In genomic region chr10:112650588-112651030, GRCh38 we compare ENCODE assay signal across 31 cellular contexts.
DNase-seq lines count a peak whose midpoint lies in the region; ATAC-seq, FAIRE-seq and TF ChIP-seq lines count a peak whose summit lies in the region.
"Had no signal": no experiment of that assay in that cellular context is flagged by ENCODE, and none has a peak within 500 bp of the region (broad histone marks: within the 10 kb centered on the region; RNA-seq: fewer than 3 reads in every experiment).

No MANE protein-coding gene starts in this region.

- ATAC-seq in GM21381 (IDR thresholded peaks at IDR 0.05; ENCODE audit: unreplicated experiment), result no peak
- ATAC-seq in activated CD8-positive, alpha-beta memory T cell treated with anti-CD3 and anti-CD28 coated beads, Interleukin-2, amount 10 ng/mL, durations not matched to agents 7 days and 5 days, result no peak
- ATAC-seq: activated T-cell treated with anti-CD3 and anti-CD28 coated beads, Interleukin-2, amount 50 U/mL, for 72 hours; heart left ventricle; left colon; stimulated activated naive CD8-positive, alpha-beta T cell treated with anti-CD3 and anti-CD28 coated beads, Interleukin-15, Interleukin-2, amounts not matched to agents 100 U/mL and 50 U/mL, for 24 hours had no signal

- no peaks in the 10 kb centered on the region for H4K20me1 ChIP-seq in astrocyte (ENCODE audit: insufficient read depth, low read length)

- DNase-seq in MCF 10A (ENCODE audit: unreplicated experiment) (peak; percentile 43), breast epithelium (ENCODE audit: low spot score in 2 of 2) (no peak), astrocyte (ENCODE audit: low read depth) (peak; percentile 21), fibroblast of pulmonary artery (ENCODE audit: low read depth) (peak; percentile 66), Kasumi-1 (lab: John Stamatoyannopoulos, UW) (no peak), Caco-2 (no peak)
- no peak for DNase-seq in activated CD8-positive, alpha-beta memory T cell treated with anti-CD3 and anti-CD28 coated beads, Interleukin-2, amount 10 ng/mL, durations not matched to agents 7 days and 5 days
- DNase-seq: activated CD4-positive, alpha-beta T cell treated with anti-CD3 and anti-CD28 coated beads for 1 hour; activated CD8-positive, alpha-beta memory T cell treated with anti-CD3 and anti-CD28 coated beads for 24 hours; activated naive CD4-positive, alpha-beta T cell treated with anti-CD3 and anti-CD28 coated beads for 36 hours; activated T-cell treated with anti-CD3 and anti-CD28 coated beads, Interleukin-2, amount 50 U/mL, for 72 hours; AML-193; amygdala; CD8-positive, alpha-beta memory T cell; DMS79 treated with DMSO at 0.1 percent for 48 hours; esophagus squamous epithelium; heart left ventricle; left colon; mesendoderm; MM.1S; NCI-H1436 treated with DMSO at 0.1 percent for 48 hours; NCI-H526 treated with DMSO at 0.1 percent for 48 hours; occipital lobe; Right ventricle myocardium superior; stimulated activated CD4-positive, alpha-beta T cell treated with anti-CD3 and anti-CD28 coated beads, Interleukin-4, amount 100 ng/mL, for 4 hours; stimulated activated naive CD8-positive, alpha-beta T cell treated with anti-CD3 and anti-CD28 coated beads, Interleukin-15, Interleukin-2, amounts not matched to agents 100 U/mL and 50 U/mL, for 24 hours; thyroid gland had no signal

- BruUV-seq in MCF 10A (replicated peaks; lab: Mats Ljungman, UMichigan) (no TSS peak), Caco-2 (replicated peaks; lab: Mats Ljungman, UMichigan) (no TSS peak)

- CTCF ChIA-PET in MCF 10A (lab: Yijun Ruan, JAX), result interaction anchor here (0.6 to 0.8 kb wide), 2 partner anchors 68 to 1454 kb away, joined by 3 to 4 read pairs; no protein-coding TSS in a partner anchor
- CTCF ChIA-PET in Caco-2 (lab: Charles Lee), result no interaction called here
- CTCF ChIA-PET in activated CD8-positive, alpha-beta memory T cell treated with anti-CD3 and anti-CD28 coated beads, Interleukin-2, amount 10 ng/mL, durations not matched to agents 7 days and 5 days (lab: Charles Lee), result no interaction called here

- H3K4me1 ChIP-seq in breast epithelium (no peaks in the 10 kb centered on the region), astrocyte (ENCODE audit: insufficient read depth, low read length) (peaks cover 6% of the 10 kb centered on the region), Caco-2 (no peaks in the 10 kb centered on the region)
- H3K4me1 ChIP-seq: esophagus squamous epithelium, heart left ventricle, thyroid gland had no signal

- no peak overlapping the region for H3K4me2 ChIP-seq in astrocyte (ENCODE audit: low read length)

- intact Hi-C loops in MCF 10A (cut with micrococcal nuclease), result no loop called here
- intact Hi-C loops in breast epithelium (cut with DNase I; ENCODE audit: low total_unique reads), result no loop called here
- intact Hi-C loops in Caco-2 (cut with micrococcal nuclease; ENCODE audit: unreplicated experiment), result no loop called here

- peak; percentile 63 for FAIRE-seq in astrocyte (lab: Jason Lieb, UNC)
- FAIRE-seq: H1 had no signal

- TF ChIP-seq CTCF in MCF 10A (IDR thresholded peaks at IDR 0.05; ENCODE audit: unreplicated experiment) (no peak), breast epithelium (IDR thresholded peaks at IDR 0.05) (no peak), astrocyte (IDR thresholded peaks at IDR 0.05; ENCODE audit: insufficient read depth, low read depth, low read length) (no peak), fibroblast of pulmonary artery (IDR thresholded peaks at IDR 0.05; ENCODE audit: low read length, missing control alignments) (no peak), Caco-2 (IDR thresholded peaks at IDR 0.05; ENCODE audit: insufficient read depth in 1 of 2, low read depth in 1 of 2, low read length in 1 of 2, severe bottlenecking in 1 of 2, unreplicated experiment in 1 of 2) (no peak)

- no peak overlapping the region for H2AFZ ChIP-seq in astrocyte (ENCODE audit: low read depth, low read length)

- POLR2A ChIA-PET in MCF 10A (lab: Yijun Ruan, JAX), result interaction anchor here (0.8 to 1.4 kb wide), 3 partner anchors 8 to 120 kb away, joined by 3 to 4 read pairs (median 4); no protein-coding TSS in a partner anchor
- POLR2A ChIA-PET in Caco-2 (lab: Charles Lee), result no interaction called here

- H3K4me3 Mint-ChIP-seq in MCF 10A (ENCODE audit: unreplicated experiment) (no peak overlapping the region), astrocyte (ENCODE audit: unreplicated experiment) (no peak overlapping the region), Caco-2 (ENCODE audit: unreplicated experiment) (no peak overlapping the region)
- H3K4me3 Mint-ChIP-seq in activated CD8-positive, alpha-beta memory T cell treated with anti-CD3 and anti-CD28 coated beads, Interleukin-2, amount 10 ng/mL, durations not matched to agents 7 days and 5 days, result no peak overlapping the region
- H3K4me3 Mint-ChIP-seq: activated naive CD4-positive, alpha-beta T cell treated with anti-CD3 and anti-CD28 coated beads for 36 hours; activated T-cell treated with anti-CD3 and anti-CD28 coated beads, Interleukin-2, amount 50 U/mL, for 72 hours; CD8-positive, alpha-beta memory T cell; central memory CD8-positive, alpha-beta T cell had no signal

- H3K9me3 ChIP-seq in breast epithelium (no peaks in the 10 kb centered on the region), astrocyte (ENCODE audit: insufficient read depth, low read depth, low read length) (no peaks in the 10 kb centered on the region), Caco-2 (no peaks in the 10 kb centered on the region)
- H3K9me3 ChIP-seq: esophagus squamous epithelium, heart left ventricle, thyroid gland had no signal

- H3K9me3 Mint-ChIP-seq in MCF 10A (ENCODE audit: unreplicated experiment) (no peaks in the 10 kb centered on the region), astrocyte (ENCODE audit: unreplicated experiment) (no peaks in the 10 kb centered on the region), Caco-2 (ENCODE audit: unreplicated experiment) (no peaks in the 10 kb centered on the region)
- no peaks in the 10 kb centered on the region for H3K9me3 Mint-ChIP-seq in activated CD8-positive, alpha-beta memory T cell treated with anti-CD3 and anti-CD28 coated beads, Interleukin-2, amount 10 ng/mL, durations not matched to agents 7 days and 5 days (ENCODE audit: low read depth)
- H3K9me3 Mint-ChIP-seq: activated naive CD4-positive, alpha-beta T cell treated with anti-CD3 and anti-CD28 coated beads for 36 hours; activated T-cell treated with anti-CD3 and anti-CD28 coated beads, Interleukin-2, amount 50 U/mL, for 72 hours; CD8-positive, alpha-beta memory T cell; central memory CD8-positive, alpha-beta T cell had no signal

- H3K27ac ChIP-seq in breast epithelium (no peak overlapping the region), astrocyte (ENCODE audit: low read depth, low read length) (no peak overlapping the region)
- H3K27ac ChIP-seq: 22Rv1, esophagus squamous epithelium, heart left ventricle, thyroid gland had no signal

- no peaks in the 10 kb centered on the region for H3K4me1 Mint-ChIP-seq in MCF 10A (ENCODE audit: insufficient read depth, unreplicated experiment)
- no peaks in the 10 kb centered on the region for H3K4me1 Mint-ChIP-seq in astrocyte (ENCODE audit: low read depth, unreplicated experiment)
- no peaks in the 10 kb centered on the region for H3K4me1 Mint-ChIP-seq in Caco-2 (ENCODE audit: low read depth, unreplicated experiment)
- no peaks in the 10 kb centered on the region for H3K4me1 Mint-ChIP-seq in activated CD8-positive, alpha-beta memory T cell treated with anti-CD3 and anti-CD28 coated beads, Interleukin-2, amount 10 ng/mL, durations not matched to agents 7 days and 5 days
- H3K4me1 Mint-ChIP-seq: CD8-positive, alpha-beta memory T cell; central memory CD8-positive, alpha-beta T cell had no signal

- H3K27ac Mint-ChIP-seq in MCF 10A (ENCODE audit: low read depth, unreplicated experiment), result no peak overlapping the region
- no peak overlapping the region for H3K27ac Mint-ChIP-seq in astrocyte (ENCODE audit: unreplicated experiment)
- H3K27ac Mint-ChIP-seq in Caco-2 (ENCODE audit: unreplicated experiment), result no peak overlapping the region
- no peak overlapping the region for H3K27ac Mint-ChIP-seq in activated CD8-positive, alpha-beta memory T cell treated with anti-CD3 and anti-CD28 coated beads, Interleukin-2, amount 10 ng/mL, durations not matched to agents 7 days and 5 days
- H3K27ac Mint-ChIP-seq: activated naive CD4-positive, alpha-beta T cell treated with anti-CD3 and anti-CD28 coated beads for 36 hours; activated T-cell treated with anti-CD3 and anti-CD28 coated beads, Interleukin-2, amount 50 U/mL, for 72 hours; CD8-positive, alpha-beta memory T cell had no signal

- H3K9ac ChIP-seq in astrocyte (ENCODE audit: low read length), result no peak overlapping the region

- no peaks in the 10 kb centered on the region for H3K79me2 ChIP-seq in astrocyte (ENCODE audit: insufficient read depth, low read length)

- H3K4me3 ChIP-seq in breast epithelium (no peak overlapping the region), astrocyte (ENCODE audit: insufficient read depth, low read depth, low read length) (no peak overlapping the region), fibroblast of pulmonary artery (replicated peaks; ENCODE audit: low read depth, low read length) (no peak overlapping the region), Caco-2 (ENCODE audit: low read depth, low read length) (no peak overlapping the region)
- H3K4me3 ChIP-seq: esophagus squamous epithelium, heart left ventricle, thyroid gland had no signal

- H3K36me3 ChIP-seq in breast epithelium (no peaks in the 10 kb centered on the region), astrocyte (ENCODE audit: insufficient read depth, low read length) (no peaks in the 10 kb centered on the region), Caco-2 (ENCODE audit: control insufficient read depth, insufficient read depth, low read length) (no peaks in the 10 kb centered on the region)
- H3K36me3 ChIP-seq: esophagus squamous epithelium, heart left ventricle, thyroid gland had no signal

- H3K27me3 ChIP-seq in breast epithelium, result no peaks in the 10 kb centered on the region
- H3K27me3 ChIP-seq in astrocyte (ENCODE audit: insufficient read depth, low read length), result no peaks in the 10 kb centered on the region
- no peaks in the 10 kb centered on the region for H3K27me3 ChIP-seq in Caco-2 (replicated peaks; ENCODE audit: control insufficient read depth, insufficient read depth, low read length)
- H3K27me3 ChIP-seq: esophagus squamous epithelium, heart left ventricle, thyroid gland had no signal

- no peak for TF ChIP-seq POLR2A in breast epithelium (IDR thresholded peaks at IDR 0.05)

- no peaks in the 10 kb centered on the region for H3K27me3 Mint-ChIP-seq in MCF 10A (ENCODE audit: insufficient read depth, unreplicated experiment)
- H3K27me3 Mint-ChIP-seq in astrocyte (ENCODE audit: low read depth, unreplicated experiment), result no peaks in the 10 kb centered on the region
- no peaks in the 10 kb centered on the region for H3K27me3 Mint-ChIP-seq in Caco-2 (ENCODE audit: insufficient read depth, unreplicated experiment)
- no peaks in the 10 kb centered on the region for H3K27me3 Mint-ChIP-seq in activated CD8-positive, alpha-beta memory T cell treated with anti-CD3 and anti-CD28 coated beads, Interleukin-2, amount 10 ng/mL, durations not matched to agents 7 days and 5 days
- H3K27me3 Mint-ChIP-seq: CD8-positive, alpha-beta memory T cell; central memory CD8-positive, alpha-beta T cell had no signal

- peaks cover 5% of the 10 kb centered on the region for H3K36me3 Mint-ChIP-seq in MCF 10A (ENCODE audit: insufficient read depth, unreplicated experiment)
- H3K36me3 Mint-ChIP-seq in astrocyte (ENCODE audit: low read depth, unreplicated experiment), result no peaks in the 10 kb centered on the region
- no peaks in the 10 kb centered on the region for H3K36me3 Mint-ChIP-seq in Caco-2 (ENCODE audit: insufficient read depth, unreplicated experiment)
- H3K36me3 Mint-ChIP-seq in activated CD8-positive, alpha-beta memory T cell treated with anti-CD3 and anti-CD28 coated beads, Interleukin-2, amount 10 ng/mL, durations not matched to agents 7 days and 5 days, result peaks cover 1% of the 10 kb centered on the region

Comparison
In these comparisons a context has a peak if more than half of its experiments do, and no peak if none do; other contexts are left out.
1. DNase-seq: peak in MCF 10A (single experiment), astrocyte (single experiment) and fibroblast of pulmonary artery (single experiment); none in breast epithelium (0 of 2), Kasumi-1 (0 of 2), Caco-2 (0 of 2) and activated CD8-positive, alpha-beta memory T cell treated with anti-CD3 and anti-CD28 coated beads, Interleukin-2, amount 10 ng/mL, durations not matched to agents 7 days and 5 days (single experiment).